1 cellular context compared by ENCODE assay signal in genomic region chr11:73466643-73467042, GRCh38.
TF ChIP-seq lines count a peak whose summit lies in the region.

No MANE protein-coding gene starts in this region.

TF ChIP-seq in H1, 55 proteins besides CTCF, POLR2A, EP300 and RAD21:
- TF ChIP-seq TBP (IDR thresholded peaks at IDR 0.05; ENCODE audit: low read depth, low read length), result no peak
- no peak for TF ChIP-seq KDM1A (IDR thresholded peaks at IDR 0.05; ENCODE audit: borderline replicate concordance, low read length)
- TF ChIP-seq PHF8 (conservative IDR thresholded peaks at IDR 0.05; ENCODE audit: low read depth, low read length), result no peak
- no peak for TF ChIP-seq NANOG (IDR thresholded peaks at IDR 0.05; ENCODE audit: insufficient read depth, low read depth, low read length, poor library complexity, severe bottlenecking)
- no peak for TF ChIP-seq CHD2 (IDR thresholded peaks at IDR 0.05; ENCODE audit: low read length)
- TF ChIP-seq SIN3A (conservative IDR thresholded peaks at IDR 0.05 in 1 of 2, IDR thresholded peaks at IDR 0.05 in 1 of 2; ENCODE audit: low read depth in 1 of 2, low read length in 2 of 2), result no peak
- no peak for TF ChIP-seq POLR2AphosphoS5 (IDR thresholded peaks at IDR 0.05; ENCODE audit: low read depth, low read length)
- no peak for TF ChIP-seq ATF2 (IDR thresholded peaks at IDR 0.05; ENCODE audit: low read length)
- TF ChIP-seq SP4 (IDR thresholded peaks at IDR 0.05; ENCODE audit: low read length), result no peak
- no peak for TF ChIP-seq ATF3 (IDR thresholded peaks at IDR 0.05; ENCODE audit: insufficient read depth, low read depth, low read length)
- no peak for TF ChIP-seq TAF7 (optimal IDR thresholded peaks at IDR 0.05; ENCODE audit: borderline replicate concordance, low read depth, low read length)
- no peak for TF ChIP-seq CTBP2 (IDR thresholded peaks at IDR 0.05; ENCODE audit: borderline replicate concordance, insufficient read depth, insufficient read length, low read length)
- TF ChIP-seq SIRT6 (IDR thresholded peaks at IDR 0.05; ENCODE audit: low read length), result no peak
- no peak for TF ChIP-seq SP1 (IDR thresholded peaks at IDR 0.05; ENCODE audit: low read depth, low read length)
- TF ChIP-seq TAF1 (IDR thresholded peaks at IDR 0.05; ENCODE audit: low read depth, low read length), result no peak
- no peak for TF ChIP-seq BCL11A (IDR thresholded peaks at IDR 0.05; ENCODE audit: low read depth in 2 of 2, low read length in 2 of 2)
- no peak for TF ChIP-seq CHD1 (IDR thresholded peaks at IDR 0.05; ENCODE audit: low read depth, low read length)
- no peak for TF ChIP-seq ASH2L (IDR thresholded peaks at IDR 0.05; ENCODE audit: low read length)
- no peak for TF ChIP-seq JUN (IDR thresholded peaks at IDR 0.05; ENCODE audit: low read depth, low read length)
